In genomic region chr13:99749627-99750026, GRCh38 we compare ENCODE assay signal across 2 cellular contexts.
TF ChIP-seq lines count a peak whose summit lies in the region.

No MANE protein-coding gene starts in this region.

TF ChIP-seq in GM23338, 12 proteins besides CTCF, POLR2A, EP300 and RAD21 (continued from another document):
- TF ChIP-seq ZNF114 (CRISPR knock-in tag; IDR thresholded peaks at IDR 0.05) (no peak), ZNF462 (CRISPR knock-in tag; IDR thresholded peaks at IDR 0.05) (no peak), CREB1 (CRISPR knock-in tag; IDR thresholded peaks at IDR 0.05; ENCODE audit: low read depth) (no peak), REST (IDR thresholded peaks at IDR 0.05; ENCODE audit: unreplicated experiment) (no peak), POLR2AphosphoS5 (IDR thresholded peaks at IDR 0.05; ENCODE audit: low read depth) (no peak), NANOG (IDR thresholded peaks at IDR 0.05; ENCODE audit: borderline replicate concordance) (no peak)

TF ChIP-seq in WTC11, 78 proteins besides CTCF, POLR2A, EP300 and RAD21 (continued from another document):
- TF ChIP-seq PREB (CRISPR knock-in tag; IDR thresholded peaks at IDR 0.05; ENCODE audit: borderline replicate concordance) (no peak), ZNF281 (CRISPR knock-in tag; IDR thresholded peaks at IDR 0.05) (no peak), AR (CRISPR knock-in tag; IDR thresholded peaks at IDR 0.05) (no peak), CREM (CRISPR knock-in tag; IDR thresholded peaks at IDR 0.05) (no peak)
